ENCODE assay signal across 27 cellular contexts in genomic region chr2:96900237-96900636, GRCh38.
"Had no signal": no experiment of that assay in that cellular context is flagged by ENCODE, and none has a peak within 500 bp of the region (broad histone marks: within the 10 kb centered on the region; RNA-seq: fewer than 3 reads in every experiment).

No MANE protein-coding gene starts in this region.

- H3K9me3 Mint-ChIP-seq: activated CD4-positive, alpha-beta T cell treated with anti-CD3 and anti-CD28 coated beads, Interleukin-2, amount 10 ng/mL, durations not matched to agents 24 days and 14 days; activated CD8-positive, alpha-beta T cell treated with anti-CD3 and anti-CD28 coated beads for 36 hours; activated naive CD4-positive, alpha-beta T cell treated with anti-CD3 and anti-CD28 coated beads, Interleukin-2, amount 50 U/mL, for 24 hours; activated naive CD8-positive, alpha-beta T cell treated with anti-CD3 and anti-CD28 coated beads, Interleukin-2, amount 50 U/mL, for 24 hours; activated T-cell treated with anti-CD3 and anti-CD28 coated beads, Interleukin-2, amount 50 U/mL, for 72 hours; activated T-helper 17 cell treated with anti-CD3 and anti-CD28 coated beads, Interleukin-2, amount 50 U/mL, for 72 hours; T-helper 1 cell treated with Interleukin-12 subunit alpha and Interleukin-12 subunit beta and Interleukin-4 antibody, amounts not matched to agents 30 μg/mL and 1 μg/mL, for 36 hours; T-helper 2 cell treated with Interferon-gamma antibody and Interleukin-4, amounts not matched to agents 5 μg/mL and 100 μg/mL, for 36 hours had no signal

- H3K9me3 ChIP-seq: MG63, SJSA1, SK-N-SH had no signal

- H3K4me3 ChIP-seq: MG63, SJSA1 had no signal

- ATAC-seq: activated CD8-positive, alpha-beta T cell treated with anti-CD3 and anti-CD28 coated beads for 36 hours; activated naive CD8-positive, alpha-beta T cell treated with anti-CD3 and anti-CD28 coated beads, Interleukin-2, amount 50 U/mL, for 24 hours; activated T-cell treated with anti-CD3 and anti-CD28 coated beads, Interleukin-2, amount 50 U/mL, for 72 hours; activated T-helper 17 cell treated with anti-CD3 and anti-CD28 coated beads, Interleukin-2, amount 50 U/mL, for 72 hours; Panc1 had no signal

- DNase-seq: activated CD4-positive, alpha-beta T cell treated with anti-CD3 and anti-CD28 coated beads, Interleukin-2, amount 10 ng/mL, durations not matched to agents 24 days and 14 days; activated CD4-positive, alpha-beta T cell treated with anti-CD3 and anti-CD28 coated beads, Interleukin-2, amount 50 U/mL, for 4 hours; activated CD8-positive, alpha-beta T cell treated with anti-CD3 and anti-CD28 coated beads for 36 hours; activated effector memory CD4-positive, alpha-beta T cell treated with anti-CD3 and anti-CD28 coated beads, Interleukin-2, amount 50 U/mL, for 16 hours; activated naive CD4-positive, alpha-beta T cell; activated naive CD8-positive, alpha-beta T cell treated with anti-CD3 and anti-CD28 coated beads, Interleukin-2, amount 50 U/mL, for 24 hours; activated T-cell treated with anti-CD3 and anti-CD28 coated beads, Interleukin-2, amount 50 U/mL, for 1 hour; activated T-cell treated with anti-CD3 and anti-CD28 coated beads, Interleukin-2, amount 50 U/mL, for 72 hours; anterior cingulate cortex; central memory CD4-positive, alpha-beta T cell; MG63; NCI-H1048; NCI-H1436 treated with DMSO at 0.1 percent for 48 hours; NCI-H1694 treated with DMSO at 0.1 percent for 48 hours; NCI-H2029; NCI-H345; NCI-H524 treated with DMSO at 0.1 percent for 48 hours; SHP77 treated with DMSO at 0.1 percent for 48 hours; SK-N-SH had no signal

- H3K27me3 ChIP-seq: MG63, SJSA1 had no signal

- H3K4me1 ChIP-seq: SJSA1 had no signal

- H3K27ac Mint-ChIP-seq: activated CD4-positive, alpha-beta T cell treated with anti-CD3 and anti-CD28 coated beads, Interleukin-2, amount 10 ng/mL, durations not matched to agents 24 days and 14 days; activated CD8-positive, alpha-beta T cell treated with anti-CD3 and anti-CD28 coated beads for 36 hours; activated naive CD4-positive, alpha-beta T cell treated with anti-CD3 and anti-CD28 coated beads, Interleukin-2, amount 50 U/mL, for 24 hours; activated naive CD8-positive, alpha-beta T cell treated with anti-CD3 and anti-CD28 coated beads, Interleukin-2, amount 50 U/mL, for 24 hours; activated T-cell treated with anti-CD3 and anti-CD28 coated beads, Interleukin-2, amount 50 U/mL, for 72 hours; activated T-helper 17 cell treated with anti-CD3 and anti-CD28 coated beads, Interleukin-2, amount 50 U/mL, for 72 hours; T-helper 1 cell treated with Interleukin-12 subunit alpha and Interleukin-12 subunit beta and Interleukin-4 antibody, amounts not matched to agents 30 μg/mL and 1 μg/mL, for 36 hours; T-helper 2 cell treated with Interferon-gamma antibody and Interleukin-4, amounts not matched to agents 5 μg/mL and 100 μg/mL, for 36 hours had no signal

- H3K4me2 ChIP-seq: SK-N-SH had no signal

- H3K36me3 ChIP-seq: MG63, SJSA1 had no signal

- FAIRE-seq: TTC549 had no signal

- H3K4me3 Mint-ChIP-seq: activated CD4-positive, alpha-beta T cell treated with anti-CD3 and anti-CD28 coated beads, Interleukin-2, amount 10 ng/mL, durations not matched to agents 24 days and 14 days; activated CD8-positive, alpha-beta T cell treated with anti-CD3 and anti-CD28 coated beads for 36 hours; activated naive CD4-positive, alpha-beta T cell treated with anti-CD3 and anti-CD28 coated beads, Interleukin-2, amount 50 U/mL, for 24 hours; activated naive CD8-positive, alpha-beta T cell treated with anti-CD3 and anti-CD28 coated beads, Interleukin-2, amount 50 U/mL, for 24 hours; activated T-cell treated with anti-CD3 and anti-CD28 coated beads, Interleukin-2, amount 50 U/mL, for 72 hours; activated T-helper 17 cell treated with anti-CD3 and anti-CD28 coated beads, Interleukin-2, amount 50 U/mL, for 72 hours; brain; T-helper 1 cell treated with Interleukin-12 subunit alpha and Interleukin-12 subunit beta and Interleukin-4 antibody, amounts not matched to agents 30 μg/mL and 1 μg/mL, for 36 hours; T-helper 2 cell treated with Interferon-gamma antibody and Interleukin-4, amounts not matched to agents 5 μg/mL and 100 μg/mL, for 36 hours had no signal

- H3K9ac ChIP-seq: SK-N-SH had no signal

- H3K27ac ChIP-seq: SJSA1 had no signal

- H3K36me3 Mint-ChIP-seq: activated naive CD4-positive, alpha-beta T cell treated with anti-CD3 and anti-CD28 coated beads, Interleukin-2, amount 50 U/mL, for 24 hours; brain had no signal

- H3K27me3 Mint-ChIP-seq: activated CD4-positive, alpha-beta T cell treated with anti-CD3 and anti-CD28 coated beads, Interleukin-2, amount 10 ng/mL, durations not matched to agents 24 days and 14 days; activated CD8-positive, alpha-beta T cell treated with anti-CD3 and anti-CD28 coated beads for 36 hours; activated naive CD4-positive, alpha-beta T cell treated with anti-CD3 and anti-CD28 coated beads, Interleukin-2, amount 50 U/mL, for 24 hours; activated naive CD8-positive, alpha-beta T cell treated with anti-CD3 and anti-CD28 coated beads, Interleukin-2, amount 50 U/mL, for 24 hours; activated T-helper 17 cell treated with anti-CD3 and anti-CD28 coated beads, Interleukin-2, amount 50 U/mL, for 72 hours had no signal
